In the genomic region with DNA sequence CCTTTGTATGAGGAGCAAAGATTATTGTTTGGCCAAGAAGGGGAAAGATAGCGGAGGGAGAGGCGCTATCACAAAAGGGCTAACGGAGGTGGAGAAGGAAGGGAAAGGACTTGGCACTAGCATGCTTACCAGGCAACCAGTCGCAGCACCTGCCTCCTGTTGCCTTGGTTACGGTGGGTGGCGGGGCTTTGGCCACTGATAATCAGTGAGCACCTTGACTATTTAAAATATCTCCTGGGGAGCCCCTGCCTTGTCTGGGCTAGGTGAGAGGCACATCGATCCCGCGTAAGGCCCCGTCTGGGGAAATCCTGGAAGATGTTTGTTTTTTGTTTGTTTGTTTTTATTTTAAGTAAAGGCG, we compare ENCODE assay signal across 20 cellular contexts. TPM values are rescaled to one million over a fixed set of nuclear protein-coding genes. Genes with fewer than 3 reads are reported as not detected.
DNase-seq lines count a peak whose midpoint lies in the region; TF ChIP-seq lines count a peak whose summit lies in the region.
"Had no signal": no experiment of that assay in that cellular context is flagged by ENCODE, and none has a peak within 500 bp of the region (broad histone marks: within the 10 kb centered on the region; RNA-seq: fewer than 3 reads in every experiment).

No MANE protein-coding gene starts in this region.

- no peak overlapping the region for H3K9ac ChIP-seq in HUES6 (ENCODE audit: low read length)
- H3K9ac ChIP-seq in iPS-15b (ENCODE audit: low read depth, low read length), result no peak overlapping the region

- in situ Hi-C loops in transverse colon (cut with MboI; ENCODE audit: low pct_ligation_motif_present in 1 of 4, low pct_unique_long_range_greater_than_20kb in 1 of 4, low sequenced_read_pairs in 3 of 4) (loop anchor here in 2 of 4 donors (25.0 kb wide), 1 partner anchor 119 kb away; no protein-coding TSS in a partner anchor), brain microvascular endothelial cell (cut with HindIII; ENCODE audit: low pct_ligation_motif_present, low sequenced_read_pairs) (no loop called here)

- no peak for TF ChIP-seq POLR2A in transverse colon (IDR thresholded peaks at IDR 0.05)

- H3K27ac ChIP-seq in HUES6 (ENCODE audit: low read depth, low read length) (no peak overlapping the region), transverse colon (no peak overlapping the region), brain microvascular endothelial cell (no peak overlapping the region)
- H3K27ac ChIP-seq: cardiac muscle cell, esophagus squamous epithelium, HL-60, lower lobe of right lung, pancreas, sigmoid colon had no signal

- H3K36me3 ChIP-seq in HUES6 (ENCODE audit: control insufficient read depth, insufficient read depth, low read length), result no peaks in the 10 kb centered on the region
- H3K36me3 ChIP-seq in iPS-15b (ENCODE audit: control insufficient read depth, insufficient read depth, low read length), result no peaks in the 10 kb centered on the region
- H3K36me3 ChIP-seq in transverse colon, result no peaks in the 10 kb centered on the region
- H3K36me3 ChIP-seq in brain microvascular endothelial cell (replicated peaks), result no peaks in the 10 kb centered on the region
- H3K36me3 ChIP-seq: cardiac muscle cell, esophagus squamous epithelium, HAP-1, lower lobe of right lung, pancreas, sigmoid colon had no signal

- no peak for TF ChIP-seq EP300 in transverse colon (IDR thresholded peaks at IDR 0.05; ENCODE audit: low read depth)

- WGBS in transverse colon (ENCODE audit: low coverage in 1 of 2), 2 donors, result 29 to 48% methylated on average over 11 of the region's 11 CpGs

- no peaks in the 10 kb centered on the region for H3K4me1 Mint-ChIP-seq in MCF 10A (ENCODE audit: insufficient read depth, unreplicated experiment)

- H3K27me3 Mint-ChIP-seq in MCF 10A (ENCODE audit: insufficient read depth, unreplicated experiment), result peaks cover 82% of the 10 kb centered on the region

- H3K4me3 ChIP-seq in HUES6 (ENCODE audit: low read depth, low read length), result peak overlapping the region; percentile 60
- H3K4me3 ChIP-seq in iPS-15b (ENCODE audit: low read depth, low read length), result peak overlapping the region; percentile 76
- no peak overlapping the region for H3K4me3 ChIP-seq in transverse colon
- H3K4me3 ChIP-seq in brain microvascular endothelial cell (ENCODE audit: low read depth, low read length), result no peak overlapping the region
- H3K4me3 ChIP-seq: cardiac muscle cell, esophagus squamous epithelium, HAP-1, lower lobe of right lung, sigmoid colon had no signal

- CTCF ChIA-PET in MCF 10A (lab: Yijun Ruan, JAX), result no interaction called here

- H3K27me3 ChIP-seq in HUES6 (ENCODE audit: control insufficient read depth, insufficient read depth, low read length) (peaks cover 71% of the 10 kb centered on the region), iPS-15b (ENCODE audit: control insufficient read depth, insufficient read depth, low read length) (peaks cover 63% of the 10 kb centered on the region), transverse colon (peaks cover 81% of the 10 kb centered on the region), brain microvascular endothelial cell (replicated peaks) (peaks cover 48% of the 10 kb centered on the region)

- no peaks in the 10 kb centered on the region for H3K9me3 ChIP-seq in HUES6 (ENCODE audit: control insufficient read depth, insufficient read depth, low read depth, low read length)
- H3K9me3 ChIP-seq in iPS-15b (ENCODE audit: control insufficient read depth, insufficient read depth, low read length), result no peaks in the 10 kb centered on the region
- H3K9me3 ChIP-seq in transverse colon, result no peaks in the 10 kb centered on the region
- H3K9me3 ChIP-seq: esophagus squamous epithelium, HAP-1, lower lobe of right lung, pancreas, sigmoid colon had no signal

- no peaks in the 10 kb centered on the region for H3K9me3 Mint-ChIP-seq in MCF 10A (ENCODE audit: unreplicated experiment)
- H3K9me3 Mint-ChIP-seq: activated T-helper 17 cell treated with anti-CD3 and anti-CD28 coated beads, Interleukin-2, amount 50 U/mL, for 72 hours; CD8-positive, alpha-beta T cell; stimulated activated naive CD8-positive, alpha-beta T cell treated with anti-CD3 and anti-CD28 coated beads, Interleukin-15, Interleukin-2, amounts not matched to agents 100 ng/mL and 50 ng/mL, for 24 hours had no signal

- no peak overlapping the region for H3K27ac Mint-ChIP-seq in MCF 10A (ENCODE audit: low read depth, unreplicated experiment)
- H3K27ac Mint-ChIP-seq: activated T-helper 17 cell treated with anti-CD3 and anti-CD28 coated beads, Interleukin-2, amount 50 U/mL, for 72 hours; CD8-positive, alpha-beta T cell; stimulated activated naive CD8-positive, alpha-beta T cell treated with anti-CD3 and anti-CD28 coated beads, Interleukin-15, Interleukin-2, amounts not matched to agents 100 ng/mL and 50 ng/mL, for 24 hours had no signal

- H3K36me3 Mint-ChIP-seq in MCF 10A (ENCODE audit: insufficient read depth, unreplicated experiment), result no peaks in the 10 kb centered on the region
- H3K36me3 Mint-ChIP-seq: CD8-positive, alpha-beta T cell had no signal

- no peak overlapping the region for H3K4me3 Mint-ChIP-seq in MCF 10A (ENCODE audit: unreplicated experiment)
- H3K4me3 Mint-ChIP-seq: CD8-positive, alpha-beta T cell had no signal

- BruUV-seq in MCF 10A (replicated peaks; lab: Mats Ljungman, UMichigan), result no TSS peak

- intact Hi-C loops in MCF 10A (cut with micrococcal nuclease), result no loop called here
- intact Hi-C loops in transverse colon (cut with DNase I; ENCODE audit: low total_unique reads), result no loop called here

- POLR2A ChIA-PET in MCF 10A (lab: Yijun Ruan, JAX), result no interaction called here

- H3K4me1 ChIP-seq in HUES6 (ENCODE audit: control insufficient read depth, insufficient read depth, low read length), result peaks cover 55% of the 10 kb centered on the region
- peaks cover 33% of the 10 kb centered on the region for H3K4me1 ChIP-seq in iPS-15b (ENCODE audit: control insufficient read depth, insufficient read depth, low read length)
- peaks cover 0 to 12% (median 2%) of the 10 kb centered on the region in 4 donors for H3K4me1 ChIP-seq in transverse colon

- DNase-seq in COR-L47 (lab: John Stamatoyannopoulos, UW), result peak; percentile 74
- DNase-seq in NCI-H69 (lab: John Stamatoyannopoulos, UW), result peak; percentile 67
- no peak for DNase-seq in MCF 10A (ENCODE audit: unreplicated experiment)
- DNase-seq in transverse colon, result no peak
- no peak for DNase-seq in brain microvascular endothelial cell
- DNase-seq: activated CD4-positive, alpha-beta T cell treated with anti-CD3 and anti-CD28 coated beads for 1 hour; CD8-positive, alpha-beta T cell; esophagus squamous epithelium; lower lobe of right lung; NCI-H1048; pancreas; sigmoid colon; T-helper 9 cell had no signal

- TF ChIP-seq CTCF in MCF 10A (IDR thresholded peaks at IDR 0.05; ENCODE audit: unreplicated experiment) (no peak), transverse colon (IDR thresholded peaks at IDR 0.05) (no peak), brain microvascular endothelial cell (IDR thresholded peaks at IDR 0.05; ENCODE audit: low read depth, low read length, missing control alignments) (no peak)

RNA-seq across cellular contexts. Expression of a gene that starts 14.7 kb away (rescaled TPM):
- 48.7 and 67.6 TPM in 2 replicates for total RNA-seq in MCF 10A (2022)
- 10 to 100 TPM in 1 of 4 donors, 1 to 10 TPM in 3; 1.5 to 22.7 (median 8.7) TPM for total RNA-seq in transverse colon

RNA-seq across cellular contexts. Expression of a gene that starts 32.4 kb away (rescaled TPM):
- total RNA-seq in MCF 10A (2022), result 9.7 and 20.0 TPM in 2 replicates
- total RNA-seq in transverse colon, result 10 to 100 TPM; 18.7 to 51.9 (median 38.6) TPM

RNA-seq across cellular contexts. Expression of a gene that starts 59.9 kb away (rescaled TPM):
- total RNA-seq in MCF 10A (2022) (5.1 and 7.6 TPM in 2 replicates), transverse colon (10 to 100 TPM in 2 of 4 donors, 1 to 10 TPM in 2; 1.8 to 11.1 (median 9.3) TPM)

Comparison
In these comparisons a context has a peak if more than half of its experiments do, and no peak if none do; other contexts are left out.
1. DNase-seq: peak in COR-L47 (single experiment) and NCI-H69 (single experiment); none in MCF 10A (single experiment), transverse colon (single experiment) and brain microvascular endothelial cell (single experiment).
2. H3K4me3 ChIP-seq: peak in HUES6 (single experiment) and iPS-15b (single experiment); none in transverse colon (0 of 4) and brain microvascular endothelial cell (single experiment).